In genomic region chr3:73669268-73669667, GRCh38 we compare ENCODE assay signal across 1 cellular context.
TF ChIP-seq lines count a peak whose summit lies in the region.

No MANE protein-coding gene starts in this region.

TF ChIP-seq in H1, 55 proteins besides CTCF, POLR2A, EP300 and RAD21:
- TF ChIP-seq SP2 (IDR thresholded peaks at IDR 0.05; ENCODE audit: low read length), result no peak
